Comparison of ENCODE assay signal across 6 cellular contexts in genomic region chr4:83664071-83664470, GRCh38.
"Had no signal": no experiment of that assay in that cellular context is flagged by ENCODE, and none has a peak within 500 bp of the region (broad histone marks: within the 10 kb centered on the region; RNA-seq: fewer than 3 reads in every experiment).

No MANE protein-coding gene starts in this region.

- H3K27ac Mint-ChIP-seq: H9 had no signal

- H3K4me3 ChIP-seq: K562 had no signal

- H3K4me3 Mint-ChIP-seq: H9 had no signal

- DNase-seq: GOT3, H9, HCEC 1CT, IMR-90, KG1 had no signal
